In the genomic region with DNA sequence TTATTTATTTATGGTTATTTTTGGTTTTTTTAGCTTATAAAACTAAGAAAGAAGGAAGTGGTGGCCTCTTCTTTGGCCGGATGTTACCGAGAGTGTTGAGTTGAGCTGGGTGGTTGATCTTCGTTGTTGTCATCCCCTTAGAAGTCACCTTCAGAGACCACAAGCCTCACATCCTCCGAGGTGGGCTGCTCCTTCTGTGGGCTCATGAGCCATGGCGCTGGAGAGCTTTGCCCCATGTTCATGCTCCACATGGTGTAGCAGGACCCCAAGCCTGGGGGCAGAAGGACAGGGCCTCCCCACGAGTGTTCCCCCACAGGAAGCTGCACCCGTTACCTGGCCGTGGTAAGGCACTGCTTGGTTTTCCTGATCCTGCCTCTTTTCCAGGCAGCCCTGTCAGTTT, we compare ENCODE assay signal across 13 cellular contexts. TPM values are rescaled to one million over a fixed set of nuclear protein-coding genes. Genes with fewer than 3 reads are reported as not detected.
A peak's percentile ranks its signal among the peaks of the same experiment; 100 is the strongest.
DNase-seq lines count a peak whose midpoint lies in the region; ATAC-seq and TF ChIP-seq lines count a peak whose summit lies in the region.
"Had no signal": no experiment of that assay in that cellular context is flagged by ENCODE, and none has a peak within 500 bp of the region (broad histone marks: within the 10 kb centered on the region; RNA-seq: fewer than 3 reads in every experiment).

No MANE protein-coding gene starts in this region.

- no peaks in the 10 kb centered on the region for H3K36me3 ChIP-seq in trophoblast cell (ENCODE audit: control insufficient read depth in 1 of 2, insufficient read depth in 2 of 2, low read length in 2 of 2)

- H3K9me3 ChIP-seq in trophoblast cell (ENCODE audit: insufficient read depth, low read depth, low read length): no peaks in the 10 kb centered on the region

- H3K79me1 ChIP-seq in trophoblast cell (ENCODE audit: low read length): no peaks in the 10 kb centered on the region

- no peak overlapping the region for H3K4me2 ChIP-seq in trophoblast cell (ENCODE audit: low read length)
- H3K4me2 ChIP-seq: KMS-11 had no signal

- H2BK120ac ChIP-seq in trophoblast cell (ENCODE audit: insufficient read depth, low read length, poor library complexity): no peak overlapping the region

- no peaks in the 10 kb centered on the region for H3K4me1 ChIP-seq in trophoblast cell (ENCODE audit: control insufficient read depth in 1 of 2, insufficient read depth in 2 of 2, low read length in 2 of 2)

- H3K27ac ChIP-seq in trophoblast cell (ENCODE audit: low read depth, low read length): no peak overlapping the region
- H3K27ac ChIP-seq: GM23248, KMS-11 had no signal

- H3K4me1 Mint-ChIP-seq in activated T-helper 17 cell treated with anti-CD3 and anti-CD28 coated beads, Interleukin-2, amount 50 U/mL, for 72 hours: peaks cover 14% of the 10 kb centered on the region
- peaks cover 70% of the 10 kb centered on the region for H3K4me1 Mint-ChIP-seq in stimulated activated naive CD8-positive, alpha-beta T cell treated with anti-CD3 and anti-CD28 coated beads, Interleukin-15, Interleukin-2, amounts not matched to agents 100 ng/mL and 50 ng/mL, for 24 hours (ENCODE audit: low read depth)
- no peaks in the 10 kb centered on the region for H3K4me1 Mint-ChIP-seq in CD14-positive monocyte

- H4K91ac ChIP-seq in trophoblast cell (ENCODE audit: low read depth, low read length): no peak overlapping the region

- peak overlapping the region; percentile 44 for H3K4me3 Mint-ChIP-seq in activated T-helper 17 cell treated with anti-CD3 and anti-CD28 coated beads, Interleukin-2, amount 50 U/mL, for 72 hours
- H3K4me3 Mint-ChIP-seq in stimulated activated naive CD8-positive, alpha-beta T cell treated with anti-CD3 and anti-CD28 coated beads, Interleukin-15, Interleukin-2, amounts not matched to agents 100 ng/mL and 50 ng/mL, for 24 hours: peak overlapping the region; percentile 49
- no peak overlapping the region for H3K4me3 Mint-ChIP-seq in CD14-positive monocyte

- WGBS in trophoblast cell (ENCODE audit: extremely low coverage, insufficient coverage, insufficient read length): no CpG with 5 or more reads among the region's 8 CpGs

- ATAC-seq in HG03139 (IDR thresholded peaks at IDR 0.05; ENCODE audit: unreplicated experiment): peak; percentile 65
- ATAC-seq in activated T-helper 17 cell treated with anti-CD3 and anti-CD28 coated beads, Interleukin-2, amount 50 U/mL, for 72 hours (replicated peaks): peak; percentile 83
- ATAC-seq in GM19324 (IDR thresholded peaks at IDR 0.05; ENCODE audit: low FRiP score, unreplicated experiment): no peak

- H3K27me3 Mint-ChIP-seq in activated T-helper 17 cell treated with anti-CD3 and anti-CD28 coated beads, Interleukin-2, amount 50 U/mL, for 72 hours: peaks cover 17% of the 10 kb centered on the region
- H3K27me3 Mint-ChIP-seq in stimulated activated naive CD8-positive, alpha-beta T cell treated with anti-CD3 and anti-CD28 coated beads, Interleukin-15, Interleukin-2, amounts not matched to agents 100 ng/mL and 50 ng/mL, for 24 hours: peaks cover 3% of the 10 kb centered on the region
- peaks cover 0 to 4% (median 2%) of the 10 kb centered on the region in 3 donors for H3K27me3 Mint-ChIP-seq in CD14-positive monocyte (ENCODE audit: low read depth in 3 of 3)

- intact Hi-C loops in CD14-positive monocyte (cut with micrococcal nuclease): no loop called here

- H3K27me3 ChIP-seq in trophoblast cell (ENCODE audit: insufficient read depth, low read length): no peaks in the 10 kb centered on the region

- no peak overlapping the region for H3K23ac ChIP-seq in trophoblast cell (ENCODE audit: low read length)

- no peak overlapping the region for H2AK5ac ChIP-seq in trophoblast cell (ENCODE audit: low read length)

- H3K27ac Mint-ChIP-seq in activated T-helper 17 cell treated with anti-CD3 and anti-CD28 coated beads, Interleukin-2, amount 50 U/mL, for 72 hours: peak overlapping the region; percentile 56
- peak overlapping the region; percentile 91 for H3K27ac Mint-ChIP-seq in stimulated activated naive CD8-positive, alpha-beta T cell treated with anti-CD3 and anti-CD28 coated beads, Interleukin-15, Interleukin-2, amounts not matched to agents 100 ng/mL and 50 ng/mL, for 24 hours
- H3K27ac Mint-ChIP-seq in CD14-positive monocyte: no peak overlapping the region

- no peak overlapping the region for H3K9ac ChIP-seq in trophoblast cell (ENCODE audit: low read length)
- H3K9ac ChIP-seq: GM23248, KMS-11 had no signal

- no peak overlapping the region for H3K4me3 ChIP-seq in trophoblast cell (ENCODE audit: low read depth, low read length)
- H3K4me3 ChIP-seq: GM23248 had no signal

- H3K79me2 ChIP-seq in trophoblast cell (ENCODE audit: control insufficient read depth, insufficient read depth, low read length, poor library complexity): no peaks in the 10 kb centered on the region

- H4K8ac ChIP-seq in trophoblast cell (ENCODE audit: low read depth, low read length): no peak overlapping the region

- no peak overlapping the region for H2BK5ac ChIP-seq in trophoblast cell (ENCODE audit: low read depth, low read length, poor library complexity)

- H3K4ac ChIP-seq in trophoblast cell (ENCODE audit: low read depth, low read length): no peak overlapping the region

- H3K36me3 Mint-ChIP-seq in activated T-helper 17 cell treated with anti-CD3 and anti-CD28 coated beads, Interleukin-2, amount 50 U/mL, for 72 hours (ENCODE audit: low read depth): no peaks in the 10 kb centered on the region
- H3K36me3 Mint-ChIP-seq in stimulated activated naive CD8-positive, alpha-beta T cell treated with anti-CD3 and anti-CD28 coated beads, Interleukin-15, Interleukin-2, amounts not matched to agents 100 ng/mL and 50 ng/mL, for 24 hours (ENCODE audit: low read depth): peaks cover 4% of the 10 kb centered on the region
- H3K36me3 Mint-ChIP-seq in CD14-positive monocyte: no peaks in the 10 kb centered on the region

- no peak overlapping the region for H2BK12ac ChIP-seq in trophoblast cell (ENCODE audit: low read length)

- no peak overlapping the region for H4K12ac ChIP-seq in trophoblast cell (ENCODE audit: low read depth, low read length)

- H3K18ac ChIP-seq in trophoblast cell (ENCODE audit: low read length): no peak overlapping the region

- TF ChIP-seq CTCF in CD14-positive monocyte (IDR thresholded peaks at IDR 0.05): no peak

- no peak overlapping the region for H3K14ac ChIP-seq in trophoblast cell (ENCODE audit: low read length)

- H2AFZ ChIP-seq in trophoblast cell (ENCODE audit: insufficient read depth, low read length, poor library complexity): no peak overlapping the region
- H2AFZ ChIP-seq: GM23248 had no signal

- H3K9me3 Mint-ChIP-seq in activated T-helper 17 cell treated with anti-CD3 and anti-CD28 coated beads, Interleukin-2, amount 50 U/mL, for 72 hours: peaks cover 5% of the 10 kb centered on the region
- H3K9me3 Mint-ChIP-seq in stimulated activated naive CD8-positive, alpha-beta T cell treated with anti-CD3 and anti-CD28 coated beads, Interleukin-15, Interleukin-2, amounts not matched to agents 100 ng/mL and 50 ng/mL, for 24 hours: peaks cover 17% of the 10 kb centered on the region
- H3K9me3 Mint-ChIP-seq in CD14-positive monocyte: peaks cover 0 to 7% (median 2%) of the 10 kb centered on the region in 7 donors

- peak; percentile 6 for DNase-seq in activated naive CD4-positive, alpha-beta T cell treated with Interleukin-2 at 50 U/mL for 16 hours
- no peak for DNase-seq in activated naive CD4-positive, alpha-beta T cell treated with anti-CD3 and anti-CD28 coated beads, Interleukin-2, amount 50 U/mL, for 16 hours
- no peak for DNase-seq in CD14-positive monocyte (ENCODE audit: low spot score)
- no peak for DNase-seq in trophoblast cell
- DNase-seq: caudate nucleus, GM23248, mesendoderm, NCI-H2107 had no signal

RNA-seq across cellular contexts. Expression of a gene that starts 23.4 kb away (rescaled TPM):
- total RNA-seq in activated T-helper 17 cell treated with anti-CD3 and anti-CD28 coated beads, Interleukin-2, amount 50 U/mL, for 72 hours: under 1 TPM; 0.17 to 0.50 TPM
- not detected for polyA plus RNA-seq in CD14-positive monocyte
- polyA plus RNA-seq in trophoblast cell (2013): 0.08 and 0.11 TPM in 2 replicates
- total RNA-seq: GM23248 had no signal
- polyA plus RNA-seq: GM23248 had no signal

Comparison
In these comparisons a context has a peak if more than half of its experiments do, and no peak if none do; other contexts are left out.
1. H3K27ac Mint-ChIP-seq: peak in activated T-helper 17 cell treated with anti-CD3 and anti-CD28 coated beads, Interleukin-2, amount 50 U/mL, for 72 hours (single experiment) and stimulated activated naive CD8-positive, alpha-beta T cell treated with anti-CD3 and anti-CD28 coated beads, Interleukin-15, Interleukin-2, amounts not matched to agents 100 ng/mL and 50 ng/mL, for 24 hours (single experiment); none in CD14-positive monocyte (0 of 7).
2. H3K4me3 Mint-ChIP-seq: peak in activated T-helper 17 cell treated with anti-CD3 and anti-CD28 coated beads, Interleukin-2, amount 50 U/mL, for 72 hours (single experiment) and stimulated activated naive CD8-positive, alpha-beta T cell treated with anti-CD3 and anti-CD28 coated beads, Interleukin-15, Interleukin-2, amounts not matched to agents 100 ng/mL and 50 ng/mL, for 24 hours (single experiment); none in CD14-positive monocyte (0 of 2).